In genomic region chr6:28488916-28489365, GRCh38 we compare ENCODE assay signal across 8 cellular contexts. TPM values are rescaled to one million over a fixed set of nuclear protein-coding genes. Genes with fewer than 3 reads are reported as not detected.
DNase-seq lines count a peak whose midpoint lies in the region; ATAC-seq, FAIRE-seq and TF ChIP-seq lines count a peak whose summit lies in the region.

No MANE protein-coding gene starts in this region.

- H3K79me2 ChIP-seq in PC-3 (ENCODE audit: low read length), result no peaks in the 10 kb centered on the region

- no peaks in the 10 kb centered on the region for H3F3A ChIP-seq in PC-3 (ENCODE audit: low read length, unreplicated experiment)

- WGBS in heart left ventricle, 4 donors, result 32 to 42% (median 35%) methylated on average over 14 of the region's 14 CpGs

- peaks cover 37% of the 10 kb centered on the region for H3K4me1 Mint-ChIP-seq in nephron progenitor cell

- H3K9me2 ChIP-seq in PC-3 (replicated peaks; ENCODE audit: low read length), result no peaks in the 10 kb centered on the region

- no peaks in the 10 kb centered on the region for H4K20me1 ChIP-seq in PC-3 (ENCODE audit: low read length)

- peak overlapping the region; percentile 87 for H3K4me3 Mint-ChIP-seq in nephron progenitor cell

- TF ChIP-seq CTCF in cardiac muscle cell (IDR thresholded peaks at IDR 0.05; ENCODE audit: low read depth, low read length) (no peak), heart left ventricle (IDR thresholded peaks at IDR 0.05) (no peak), PC-3 (conservative IDR thresholded peaks at IDR 0.05; ENCODE audit: low read depth, low read length) (no peak), choroid plexus epithelial cell (conservative IDR thresholded peaks at IDR 0.05; ENCODE audit: low read depth, low read length) (no peak), nephron progenitor cell (IDR thresholded peaks at IDR 0.05) (no peak)

- no peak overlapping the region for H3K27ac Mint-ChIP-seq in nephron progenitor cell

- H3K9me3 ChIP-seq in cardiac muscle cell (ENCODE audit: low read depth), result no peaks in the 10 kb centered on the region
- H3K9me3 ChIP-seq in heart left ventricle, result peaks cover 0 to 3% (median 0%) of the 10 kb centered on the region in 12 donors
- no peaks in the 10 kb centered on the region for H3K9me3 ChIP-seq in PC-3 (ENCODE audit: low read length)

- no peak overlapping the region for H3K4me2 ChIP-seq in PC-3 (ENCODE audit: low read length)

- BruUV-seq in PC-3 (replicated peaks; lab: Mats Ljungman, UMichigan), result no TSS peak

- no peak for ATAC-seq in heart left ventricle
- ATAC-seq in PC-3, result no peak
- no peak for ATAC-seq in HG02981 (IDR thresholded peaks at IDR 0.05; ENCODE audit: unreplicated experiment)

- CTCF ChIA-PET in PC-3 (lab: Charles Lee), result no interaction called here

- H3K27ac ChIP-seq in cardiac muscle cell, result peak overlapping the region; percentile 94
- H3K27ac ChIP-seq in heart left ventricle, result peak overlapping the region in 1 of 12 donors; percentile 4
- H3K27ac ChIP-seq in PC-3 (ENCODE audit: low read length), result no peak overlapping the region

- H3K9ac ChIP-seq in PC-3 (ENCODE audit: low read length), result no peak overlapping the region

- no peak for FAIRE-seq in frontal cortex (lab: Jason Lieb, UNC)

- H3K36me3 ChIP-seq in cardiac muscle cell (no peaks in the 10 kb centered on the region), heart left ventricle (no peaks in the 10 kb centered on the region), PC-3 (ENCODE audit: low read depth, low read length) (no peaks in the 10 kb centered on the region)

- peaks cover 3% of the 10 kb centered on the region for H3K9me3 Mint-ChIP-seq in nephron progenitor cell

- peak; percentile 32 to 73 for DNase-seq in cardiac muscle cell (ENCODE audit: low read depth in 1 of 2, low spot score in 1 of 2)
- DNase-seq in heart left ventricle, result no peak
- peak; percentile 69 for DNase-seq in PC-3
- peak; percentile 83 for DNase-seq in choroid plexus epithelial cell (ENCODE audit: low read depth)
- peak; percentile 61 for DNase-seq in nephron progenitor cell
- no peak for DNase-seq in NCI-H2081 (lab: John Stamatoyannopoulos, UW)
- no peak for DNase-seq in frontal cortex (ENCODE audit: low spot score in 2 of 2)

- H3K4me1 ChIP-seq in cardiac muscle cell (ENCODE audit: low read depth) (no peaks in the 10 kb centered on the region), heart left ventricle (peaks cover 0 to 9% (median 0%) of the 10 kb centered on the region in 12 donors), PC-3 (ENCODE audit: insufficient read depth, low read length) (peaks cover 13% of the 10 kb centered on the region)

- no peaks in the 10 kb centered on the region for H3K27me3 ChIP-seq in cardiac muscle cell
- peaks cover 5 to 83% (median 25%) of the 10 kb centered on the region in 9 donors for H3K27me3 ChIP-seq in heart left ventricle
- H3K27me3 ChIP-seq in PC-3 (ENCODE audit: low read length), result no peaks in the 10 kb centered on the region

- H2AFZ ChIP-seq in PC-3 (ENCODE audit: low read length), result no peak overlapping the region

- POLR2A ChIA-PET in PC-3 (lab: Charles Lee; ENCODE audit: unreplicated experiment), result interaction anchor here (0.7 kb wide), 1 partner anchor 348 kb away, joined by 22 read pairs; no protein-coding TSS in a partner anchor

- no peak for TF ChIP-seq POLR2A in heart left ventricle (IDR thresholded peaks at IDR 0.05)

- H3K4me3 ChIP-seq in cardiac muscle cell, result peak overlapping the region; percentile 44
- H3K4me3 ChIP-seq in heart left ventricle, result peak overlapping the region in 6 of 12 donors; percentile 9 to 44 (median 41)
- H3K4me3 ChIP-seq in PC-3 (ENCODE audit: low read length), result no peak overlapping the region
- peak overlapping the region; percentile 78 for H3K4me3 ChIP-seq in choroid plexus epithelial cell (ENCODE audit: low read depth, low read length)

- H3K27me3 Mint-ChIP-seq in nephron progenitor cell (ENCODE audit: low read depth, poor library complexity), result peaks cover 30% of the 10 kb centered on the region

- intact Hi-C loops in heart left ventricle (cut with DNase I) (no loop called here), PC-3 (cut with micrococcal nuclease) (no loop called here)

- peaks cover 5% of the 10 kb centered on the region for H3K36me3 Mint-ChIP-seq in nephron progenitor cell (ENCODE audit: low read depth)

RNA-seq across cellular contexts. Expression of gene GPX6, which starts 26.7 kb away (rescaled TPM):
- not detected in 2 replicates for total RNA-seq in cardiac muscle cell
- not detected in 2 replicates for polyA plus RNA-seq in cardiac muscle cell
- total RNA-seq in heart left ventricle, result not detected
- polyA plus RNA-seq in heart left ventricle, result not detected
- total RNA-seq in PC-3 (2014; rRNA removed), result not detected in 2 replicates
- not detected for total RNA-seq in frontal cortex

RNA-seq across cellular contexts. Expression of gene GPX5, which starts 36.7 kb away (rescaled TPM):
- total RNA-seq in cardiac muscle cell (0.30 and 1.1 TPM in 2 replicates), heart left ventricle (not detected), PC-3 (2014; rRNA removed) (not detected in 2 replicates), frontal cortex (not detected)
- polyA plus RNA-seq in cardiac muscle cell (0.92 and 3.6 TPM in 2 replicates), heart left ventricle (not detected)

RNA-seq across cellular contexts. Expression of gene ZSCAN23, which starts 45.6 kb away (rescaled TPM):
- 6.9 and 11.3 TPM in 2 replicates for total RNA-seq in cardiac muscle cell
- polyA plus RNA-seq in cardiac muscle cell, result 0.90 and 4.9 TPM in 2 replicates
- total RNA-seq in heart left ventricle, result 1 to 10 TPM in 6 of 9 donors, under 1 TPM in 3; 0.48 to 2.1 (median 1.6) TPM
- under 1 TPM; 0.42 to 0.93 TPM for polyA plus RNA-seq in heart left ventricle
- 2.2 and 3.4 TPM in 2 replicates for total RNA-seq in PC-3 (2014; rRNA removed)
- 11.0 TPM for total RNA-seq in frontal cortex

Comparison
In these comparisons a context has a peak if more than half of its experiments do, and no peak if none do; other contexts are left out.
1. DNase-seq: peak in cardiac muscle cell (2 of 2), PC-3 (single experiment), choroid plexus epithelial cell (single experiment) and nephron progenitor cell (single experiment); none in heart left ventricle (0 of 5), NCI-H2081 (0 of 2) and frontal cortex (0 of 2).